Comparison of ENCODE assay signal across 8 cellular contexts in the genomic region with DNA sequence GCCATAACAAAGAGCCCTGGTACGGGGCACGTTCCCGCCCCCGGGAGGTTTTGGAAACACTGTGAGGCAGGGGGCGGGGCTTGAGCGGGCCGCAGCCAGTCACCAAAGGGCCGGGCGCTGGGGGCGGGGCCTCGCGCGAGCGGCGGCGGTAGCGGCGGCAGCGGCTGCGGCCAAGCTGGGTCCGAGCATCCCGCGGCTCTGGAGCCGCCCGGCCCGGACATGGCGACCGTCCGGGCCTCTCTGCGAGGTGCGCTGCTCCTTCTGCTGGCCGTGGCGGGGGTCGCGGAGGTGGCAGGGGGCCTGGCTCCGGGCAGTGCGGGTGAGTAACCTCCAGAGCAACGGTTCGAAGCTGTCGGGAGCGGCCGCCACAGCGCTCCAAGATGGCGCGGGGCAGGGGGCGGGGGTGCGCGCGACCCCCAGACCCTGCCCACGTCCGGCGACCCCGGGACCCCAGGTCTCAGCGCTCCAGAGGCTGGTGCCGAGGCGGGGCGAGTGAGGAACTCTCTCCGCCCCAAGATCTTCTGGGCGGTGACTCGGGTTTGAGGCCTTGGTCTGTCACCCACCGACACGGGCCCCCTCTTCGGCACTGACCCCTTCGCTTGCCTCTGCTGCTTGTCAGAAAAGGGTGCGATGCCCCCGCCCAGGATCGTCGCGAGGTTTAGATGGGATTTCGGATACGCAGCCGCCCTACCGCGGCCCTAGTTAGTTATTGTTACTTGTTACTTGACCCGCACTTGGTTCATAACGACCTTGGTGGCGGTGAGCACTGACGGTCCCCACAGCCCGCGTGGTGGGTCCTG. TPM values are rescaled to one million over a fixed set of nuclear protein-coding genes. Genes with fewer than 3 reads are reported as not detected.
DNase-seq lines count a peak whose midpoint lies in the region; ATAC-seq and TF ChIP-seq lines count a peak whose summit lies in the region.

A gene with protein sequence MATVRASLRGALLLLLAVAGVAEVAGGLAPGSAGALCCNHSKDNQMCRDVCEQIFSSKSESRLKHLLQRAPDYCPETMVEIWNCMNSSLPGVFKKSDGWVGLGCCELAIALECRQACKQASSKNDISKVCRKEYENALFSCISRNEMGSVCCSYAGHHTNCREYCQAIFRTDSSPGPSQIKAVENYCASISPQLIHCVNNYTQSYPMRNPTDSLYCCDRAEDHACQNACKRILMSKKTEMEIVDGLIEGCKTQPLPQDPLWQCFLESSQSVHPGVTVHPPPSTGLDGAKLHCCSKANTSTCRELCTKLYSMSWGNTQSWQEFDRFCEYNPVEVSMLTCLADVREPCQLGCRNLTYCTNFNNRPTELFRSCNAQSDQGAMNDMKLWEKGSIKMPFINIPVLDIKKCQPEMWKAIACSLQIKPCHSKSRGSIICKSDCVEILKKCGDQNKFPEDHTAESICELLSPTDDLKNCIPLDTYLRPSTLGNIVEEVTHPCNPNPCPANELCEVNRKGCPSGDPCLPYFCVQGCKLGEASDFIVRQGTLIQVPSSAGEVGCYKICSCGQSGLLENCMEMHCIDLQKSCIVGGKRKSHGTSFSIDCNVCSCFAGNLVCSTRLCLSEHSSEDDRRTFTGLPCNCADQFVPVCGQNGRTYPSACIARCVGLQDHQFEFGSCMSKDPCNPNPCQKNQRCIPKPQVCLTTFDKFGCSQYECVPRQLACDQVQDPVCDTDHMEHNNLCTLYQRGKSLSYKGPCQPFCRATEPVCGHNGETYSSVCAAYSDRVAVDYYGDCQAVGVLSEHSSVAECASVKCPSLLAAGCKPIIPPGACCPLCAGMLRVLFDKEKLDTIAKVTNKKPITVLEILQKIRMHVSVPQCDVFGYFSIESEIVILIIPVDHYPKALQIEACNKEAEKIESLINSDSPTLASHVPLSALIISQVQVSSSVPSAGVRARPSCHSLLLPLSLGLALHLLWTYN (plus strand): TSS at position 134 of the 800 bp plus-strand sequence. CDS start 86 bp downstream, at position 220.

- H4K20me1 ChIP-seq in PC-3 (ENCODE audit: low read length), result no peaks in the 10 kb centered on the region

- H3K27ac Mint-ChIP-seq in activated T-helper 2 cell treated with anti-CD3 and anti-CD28 coated beads, Interferon-gamma antibody, Interleukin-2, Interleukin-4, amounts not matched to agents 10 μg/mL and 5 μg/mL and 100 μg/mL, durations not matched to agents 14 hours and 24 hours and 36 hours, result peak within 1 kb of the TSS; percentile 67
- peak within 1 kb of the TSS; percentile 20 to 95 (median 87) for H3K27ac Mint-ChIP-seq in naive thymus-derived CD8-positive, alpha-beta T cell
- peak within 1 kb of the TSS; percentile 47 for H3K27ac Mint-ChIP-seq in stimulated activated memory B cell treated with anti-CD40 and anti-IgM and Interleukin-4, amounts not matched to agents 10 μg/mL and 1 μg/mL and 100 μg/mL, for 72 hours

- peaks cover 3% of the 10 kb centered on the region for H3K36me3 Mint-ChIP-seq in activated T-helper 2 cell treated with anti-CD3 and anti-CD28 coated beads, Interferon-gamma antibody, Interleukin-2, Interleukin-4, amounts not matched to agents 10 μg/mL and 5 μg/mL and 100 μg/mL, durations not matched to agents 14 hours and 24 hours and 36 hours (ENCODE audit: low read depth)
- no peaks in the 10 kb centered on the region for H3K36me3 Mint-ChIP-seq in naive thymus-derived CD8-positive, alpha-beta T cell
- no peaks in the 10 kb centered on the region for H3K36me3 Mint-ChIP-seq in stimulated activated memory B cell treated with anti-CD40 and anti-IgM and Interleukin-4, amounts not matched to agents 10 μg/mL and 1 μg/mL and 100 μg/mL, for 72 hours

- H3K9ac ChIP-seq in PC-3 (ENCODE audit: low read length), result peak within 1 kb of the TSS; percentile 67

- no peaks in the 10 kb centered on the region for H3K9me2 ChIP-seq in PC-3 (replicated peaks; ENCODE audit: low read length)

- H3K9me3 ChIP-seq in PC-3 (ENCODE audit: low read length), result no peaks in the 10 kb centered on the region

- peak within 1 kb of the TSS; percentile 92 for H3K4me3 Mint-ChIP-seq in activated T-helper 2 cell treated with anti-CD3 and anti-CD28 coated beads, Interferon-gamma antibody, Interleukin-2, Interleukin-4, amounts not matched to agents 10 μg/mL and 5 μg/mL and 100 μg/mL, durations not matched to agents 14 hours and 24 hours and 36 hours (ENCODE audit: low read depth)
- H3K4me3 Mint-ChIP-seq in naive thymus-derived CD8-positive, alpha-beta T cell, result peak within 1 kb of the TSS; percentile 81 to 98 (median 94)
- H3K4me3 Mint-ChIP-seq in stimulated activated memory B cell treated with anti-CD40 and anti-IgM and Interleukin-4, amounts not matched to agents 10 μg/mL and 1 μg/mL and 100 μg/mL, for 72 hours, result peak within 1 kb of the TSS; percentile 91

- no peaks in the 10 kb centered on the region for H3K27me3 ChIP-seq in PC-3 (ENCODE audit: low read length)

- H3K27ac ChIP-seq in PC-3 (ENCODE audit: low read length), result no peak within 1 kb of the TSS

- H3K4me1 Mint-ChIP-seq in activated T-helper 2 cell treated with anti-CD3 and anti-CD28 coated beads, Interferon-gamma antibody, Interleukin-2, Interleukin-4, amounts not matched to agents 10 μg/mL and 5 μg/mL and 100 μg/mL, durations not matched to agents 14 hours and 24 hours and 36 hours (ENCODE audit: low read depth), result peaks cover 35% of the 10 kb centered on the region
- H3K4me1 Mint-ChIP-seq in naive thymus-derived CD8-positive, alpha-beta T cell, result peaks cover 26 to 48% (median 46%) of the 10 kb centered on the region in 4 donors
- peaks cover 26% of the 10 kb centered on the region for H3K4me1 Mint-ChIP-seq in stimulated activated memory B cell treated with anti-CD40 and anti-IgM and Interleukin-4, amounts not matched to agents 10 μg/mL and 1 μg/mL and 100 μg/mL, for 72 hours

- no peak for TF ChIP-seq CTCF in PC-3 (conservative IDR thresholded peaks at IDR 0.05; ENCODE audit: low read depth, low read length)

- POLR2A ChIA-PET in PC-3 (lab: Charles Lee; ENCODE audit: unreplicated experiment), result interaction anchor here (0.6 kb wide), 1 partner anchor 152 kb away, joined by 4 read pairs; no protein-coding TSS in a partner anchor
- POLR2A ChIA-PET in naive thymus-derived CD8-positive, alpha-beta T cell (lab: Charles Lee), result interaction anchor here (0.6 kb wide), 3 partner anchors 65 to 965 kb away, joined by 3 to 9 read pairs (median 4); a partner anchor contains a TSS

- CTCF ChIA-PET in PC-3 (lab: Charles Lee), result interaction anchor here (0.6 kb wide), 1 partner anchor 146 kb away, joined by 5 read pairs; no protein-coding TSS in a partner anchor

- peak; percentile 76 for ATAC-seq in GM21360 (IDR thresholded peaks at IDR 0.05; ENCODE audit: unreplicated experiment)
- ATAC-seq in PC-3, result peak; percentile 94
- peak; percentile 92 to 93 for ATAC-seq in naive thymus-derived CD8-positive, alpha-beta T cell
- peak; percentile 95 for ATAC-seq in stimulated activated memory B cell treated with anti-CD40 and anti-IgM and Interleukin-4, amounts not matched to agents 10 μg/mL and 1 μg/mL and 100 μg/mL, for 72 hours

- intact Hi-C loops in PC-3 (cut with micrococcal nuclease), result loop anchor here (2.0 kb wide), 1 partner anchor 54 kb away; no protein-coding TSS in a partner anchor
- intact Hi-C loops in activated T-helper 2 cell treated with anti-CD3 and anti-CD28 coated beads, Interferon-gamma antibody, Interleukin-2, Interleukin-4, amounts not matched to agents 10 μg/mL and 5 μg/mL and 100 μg/mL, durations not matched to agents 14 hours and 24 hours and 36 hours (cut with micrococcal nuclease), result loop anchor here (2.0 to 5.0 kb wide), 2 partner anchors 28 to 115 kb away; no protein-coding TSS in a partner anchor

- H3K4me3 ChIP-seq in PC-3 (ENCODE audit: low read length), result peak within 1 kb of the TSS; percentile 94

- H3F3A ChIP-seq in PC-3 (ENCODE audit: low read length, unreplicated experiment), result no peaks in the 10 kb centered on the region

- H3K4me2 ChIP-seq in PC-3 (ENCODE audit: low read length), result peak within 1 kb of the TSS; percentile 91

- peaks cover 21% of the 10 kb centered on the region for H3K4me1 ChIP-seq in PC-3 (ENCODE audit: insufficient read depth, low read length)

- H2AFZ ChIP-seq in PC-3 (ENCODE audit: low read length), result peak within 1 kb of the TSS; percentile 86

- BruUV-seq in PC-3 (replicated peaks; lab: Mats Ljungman, UMichigan), result no TSS peak

- peak; percentile 68 for DNase-seq in COLO668 (lab: John Stamatoyannopoulos, UW; ENCODE audit: unreplicated experiment)
- peak; percentile 66 for DNase-seq in HuH-7.5 (ENCODE audit: low spot score)
- DNase-seq in PC-3, result peak; percentile 69
- DNase-seq in activated T-helper 2 cell treated with anti-CD3 and anti-CD28 coated beads, Interferon-gamma antibody, Interleukin-2, Interleukin-4, amounts not matched to agents 10 μg/mL and 5 μg/mL and 100 μg/mL, durations not matched to agents 14 hours and 24 hours and 36 hours (ENCODE audit: low spot score), result peak; percentile 83
- DNase-seq in fibroblast of peridontal ligament (ENCODE audit: extremely low read depth), result peak; percentile 76
- peak; percentile 73 to 90 (median 82) for DNase-seq in naive thymus-derived CD8-positive, alpha-beta T cell

- no peaks in the 10 kb centered on the region for H3K36me3 ChIP-seq in PC-3 (ENCODE audit: low read depth, low read length)

- peaks cover 15% of the 10 kb centered on the region for H3K27me3 Mint-ChIP-seq in activated T-helper 2 cell treated with anti-CD3 and anti-CD28 coated beads, Interferon-gamma antibody, Interleukin-2, Interleukin-4, amounts not matched to agents 10 μg/mL and 5 μg/mL and 100 μg/mL, durations not matched to agents 14 hours and 24 hours and 36 hours (ENCODE audit: low read depth)
- H3K27me3 Mint-ChIP-seq in naive thymus-derived CD8-positive, alpha-beta T cell, result peaks cover 0 to 7% (median 0%) of the 10 kb centered on the region in 5 donors
- no peaks in the 10 kb centered on the region for H3K27me3 Mint-ChIP-seq in stimulated activated memory B cell treated with anti-CD40 and anti-IgM and Interleukin-4, amounts not matched to agents 10 μg/mL and 1 μg/mL and 100 μg/mL, for 72 hours

- no peaks in the 10 kb centered on the region for H3K9me3 Mint-ChIP-seq in activated T-helper 2 cell treated with anti-CD3 and anti-CD28 coated beads, Interferon-gamma antibody, Interleukin-2, Interleukin-4, amounts not matched to agents 10 μg/mL and 5 μg/mL and 100 μg/mL, durations not matched to agents 14 hours and 24 hours and 36 hours
- no peaks in the 10 kb centered on the region for H3K9me3 Mint-ChIP-seq in naive thymus-derived CD8-positive, alpha-beta T cell
- no peaks in the 10 kb centered on the region for H3K9me3 Mint-ChIP-seq in stimulated activated memory B cell treated with anti-CD40 and anti-IgM and Interleukin-4, amounts not matched to agents 10 μg/mL and 1 μg/mL and 100 μg/mL, for 72 hours

- H3K79me2 ChIP-seq in PC-3 (ENCODE audit: low read length), result peaks cover 23% of the 10 kb centered on the region

RNA-seq across cellular contexts. Expression of the gene that starts here (rescaled TPM):
- 3.8 and 5.0 TPM in 2 replicates for total RNA-seq in PC-3 (2014; rRNA removed)
- total RNA-seq in activated T-helper 2 cell treated with anti-CD3 and anti-CD28 coated beads, Interferon-gamma antibody, Interleukin-2, Interleukin-4, amounts not matched to agents 10 μg/mL and 5 μg/mL and 100 μg/mL, durations not matched to agents 14 hours and 24 hours and 36 hours, result 5.3 and 5.9 TPM in 2 replicates
- 10 to 100 TPM in 1 of 2 experiments, 1 to 10 TPM in 1; 9.8 to 12.1 TPM for total RNA-seq in naive thymus-derived CD8-positive, alpha-beta T cell
- polyA plus RNA-seq in naive thymus-derived CD8-positive, alpha-beta T cell, result 10 to 100 TPM; 13.2 to 14.8 (median 13.5) TPM
